In the genomic region with DNA sequence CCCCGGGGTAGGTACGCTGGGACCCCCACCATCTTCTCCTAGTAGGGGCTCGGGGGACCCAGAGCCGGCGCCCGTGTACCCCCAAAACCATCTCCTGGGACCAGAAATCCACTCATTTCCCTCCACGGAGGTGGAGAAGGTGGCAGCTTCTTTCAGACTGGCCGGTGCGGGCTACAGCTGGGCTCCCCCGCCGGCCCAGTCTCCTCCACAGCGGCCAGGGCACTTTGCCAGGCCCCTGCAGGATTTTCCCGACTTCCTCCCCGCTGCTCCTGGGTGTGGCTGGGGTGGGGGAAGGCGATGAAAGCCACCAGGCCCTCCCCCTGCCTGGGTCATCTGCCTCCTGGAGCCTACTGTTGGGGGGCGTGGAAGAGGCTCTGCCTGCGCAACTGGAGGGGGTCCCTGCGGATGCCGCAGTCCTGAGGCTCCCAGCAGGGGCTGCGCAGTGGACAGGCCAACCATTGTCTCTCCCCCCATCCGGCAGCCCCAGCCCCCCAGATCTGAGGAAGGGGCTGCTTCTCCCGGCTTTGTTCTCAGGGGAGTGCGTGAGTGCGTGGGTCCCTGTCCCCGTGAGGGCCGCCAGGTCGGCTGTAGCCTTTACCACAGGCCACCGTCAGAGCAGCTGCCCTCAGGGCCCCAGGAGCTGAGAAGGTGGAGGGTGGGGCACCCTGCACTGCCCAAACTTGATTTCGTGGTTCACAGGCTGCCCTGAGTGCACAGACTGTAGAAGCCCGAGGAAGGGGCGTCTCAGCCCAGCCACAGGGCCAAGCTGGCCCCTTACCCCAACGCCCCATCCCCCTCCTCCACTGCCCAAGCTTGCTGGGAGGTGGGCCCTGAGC, we compare ENCODE assay signal across 1 cellular context.
A peak's percentile ranks its signal among the peaks of the same experiment; 100 is the strongest.
TF ChIP-seq lines count a peak whose summit lies in the region.

No MANE protein-coding gene starts in this region.

TF ChIP-seq in H1, 55 proteins besides CTCF, POLR2A, EP300 and RAD21:
- TF ChIP-seq KDM1A (IDR thresholded peaks at IDR 0.05; ENCODE audit: borderline replicate concordance, low read length) = no peak
- TF ChIP-seq ASH2L (IDR thresholded peaks at IDR 0.05; ENCODE audit: low read length) = peak; percentile 30
